ENCODE assay signal across 14 cellular contexts in the genomic region with DNA sequence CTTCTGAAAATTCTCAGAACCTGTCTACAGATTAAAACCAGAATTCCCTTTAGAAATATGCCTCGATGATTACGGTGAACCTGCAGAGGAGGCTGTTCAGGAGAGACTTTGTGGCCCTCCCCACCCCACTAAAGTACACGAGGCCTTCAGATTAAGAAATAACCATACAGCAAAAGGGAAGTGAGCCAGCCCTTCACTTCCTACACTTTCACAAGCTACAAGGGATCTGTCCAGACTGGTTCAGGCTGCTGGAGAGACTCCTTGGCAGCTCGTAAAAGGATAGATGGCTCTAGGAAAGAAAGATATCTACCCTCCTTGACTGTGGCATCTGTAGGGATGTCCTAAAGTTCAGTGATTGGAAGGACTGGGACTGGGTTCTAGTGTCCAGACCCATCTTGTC.
"Had no signal": no experiment of that assay in that cellular context is flagged by ENCODE, and none has a peak within 500 bp of the region (broad histone marks: within the 10 kb centered on the region; RNA-seq: fewer than 3 reads in every experiment).

No MANE protein-coding gene starts in this region.

- H3K36me3 ChIP-seq: thyroid gland, vagina, WERI-Rb-1 had no signal

- H3K9me3 Mint-ChIP-seq: activated T-helper 1 cell treated with anti-CD3 and anti-CD28 coated beads, Interleukin-12 subunit alpha, Interleukin-12 subunit beta, Interleukin-2, Interleukin-4 antibody, amounts not matched to agents 30 ng/mL and 10 ng/mL and 1 ng/mL, durations not matched to agents 14 hours and 24 hours and 36 hours; naive thymus-derived CD8-positive, alpha-beta T cell had no signal

- DNase-seq: activated CD4-positive, alpha-beta T cell treated with anti-CD3 and anti-CD28 coated beads for 4 hours; activated CD8-positive, alpha-beta T cell treated with anti-CD3 and anti-CD28 coated beads, Interleukin-2, amount 10 ng/mL, durations not matched to agents 7 days and 5 days; activated naive CD4-positive, alpha-beta T cell; effector CD8-positive, alpha-beta T cell; hypothalamus; naive thymus-derived CD8-positive, alpha-beta T cell; posterior cingulate gyrus; right cardiac atrium; small intestine; thyroid gland; WERI-Rb-1 had no signal

- H3K9me3 ChIP-seq: thyroid gland, vagina had no signal

- ATAC-seq: activated CD8-positive, alpha-beta T cell treated with anti-CD3 and anti-CD28 coated beads, Interleukin-2, amount 10 ng/mL, durations not matched to agents 7 days and 5 days; naive thymus-derived CD8-positive, alpha-beta T cell had no signal

- H3K4me1 Mint-ChIP-seq: naive thymus-derived CD8-positive, alpha-beta T cell had no signal

- H3K4me1 ChIP-seq: thyroid gland, vagina had no signal

- H3K4me3 ChIP-seq: lung, thyroid gland, vagina had no signal

- H3K27ac ChIP-seq: thyroid gland, vagina, WERI-Rb-1 had no signal

- H3K36me3 Mint-ChIP-seq: naive thymus-derived CD8-positive, alpha-beta T cell had no signal

- H3K27me3 ChIP-seq: thyroid gland, vagina had no signal

- H3K4me3 Mint-ChIP-seq: activated CD8-positive, alpha-beta T cell treated with anti-CD3 and anti-CD28 coated beads, Interleukin-2, amount 10 ng/mL, durations not matched to agents 7 days and 5 days; activated T-helper 1 cell treated with anti-CD3 and anti-CD28 coated beads, Interleukin-12 subunit alpha, Interleukin-12 subunit beta, Interleukin-2, Interleukin-4 antibody, amounts not matched to agents 30 ng/mL and 10 ng/mL and 1 ng/mL, durations not matched to agents 14 hours and 24 hours and 36 hours; naive thymus-derived CD8-positive, alpha-beta T cell had no signal

- H3K27ac Mint-ChIP-seq: activated CD8-positive, alpha-beta T cell treated with anti-CD3 and anti-CD28 coated beads, Interleukin-2, amount 10 ng/mL, durations not matched to agents 7 days and 5 days; activated T-helper 1 cell treated with anti-CD3 and anti-CD28 coated beads, Interleukin-12 subunit alpha, Interleukin-12 subunit beta, Interleukin-2, Interleukin-4 antibody, amounts not matched to agents 30 ng/mL and 10 ng/mL and 1 ng/mL, durations not matched to agents 14 hours and 24 hours and 36 hours; naive thymus-derived CD8-positive, alpha-beta T cell had no signal
